In genomic region chr9:33374634-33375237, GRCh38 we compare ENCODE assay signal across 9 cellular contexts. TPM values are rescaled to one million over a fixed set of nuclear protein-coding genes. Genes with fewer than 3 reads are reported as not detected.
DNase-seq lines count a peak whose midpoint lies in the region; ATAC-seq, FAIRE-seq and TF ChIP-seq lines count a peak whose summit lies in the region.
"Had no signal": no experiment of that assay in that cellular context is flagged by ENCODE, and none has a peak within 500 bp of the region (broad histone marks: within the 10 kb centered on the region; RNA-seq: fewer than 3 reads in every experiment).

No MANE protein-coding gene starts in this region.

- no peaks in the 10 kb centered on the region for H3K9me3 ChIP-seq in CD4-positive, alpha-beta memory T cell (ENCODE audit: control insufficient read depth in 1 of 2, low read length in 2 of 2)
- no peaks in the 10 kb centered on the region for H3K9me3 ChIP-seq in astrocyte (ENCODE audit: insufficient read depth, low read depth, low read length)

- TF ChIP-seq POLR2A in NB4 (IDR thresholded peaks at IDR 0.05; ENCODE audit: extremely low read depth, insufficient read length), result no peak

- peak overlapping the region in 2 of 8 donors; percentile 11 to 17 for H3K4me3 Mint-ChIP-seq in CD4-positive, alpha-beta memory T cell
- H3K4me3 Mint-ChIP-seq in astrocyte (ENCODE audit: unreplicated experiment), result no peak overlapping the region
- H3K4me3 Mint-ChIP-seq: T-helper 1 cell treated with Interleukin-12 subunit alpha and Interleukin-12 subunit beta and Interleukin-4 antibody, amounts not matched to agents 30 μg/mL and 1 μg/mL, for 36 hours had no signal

- no peak for FAIRE-seq in astrocyte (lab: Jason Lieb, UNC)

- intact Hi-C loops in CD4-positive, alpha-beta memory T cell (cut with micrococcal nuclease), result loop anchor here (1.0 to 2.0 kb wide), 5 partner anchors 41 to 348 kb away; partner anchors contain the start of gene AQP3
- intact Hi-C loops in sciatic nerve (cut with DNase I), result no loop called here

- no peaks in the 10 kb centered on the region for H3K79me2 ChIP-seq in astrocyte (ENCODE audit: insufficient read depth, low read length)

- CTCF ChIA-PET in CD4-positive, alpha-beta memory T cell (lab: Charles Lee; ENCODE audit: partially characterized antibody), result interaction anchor here (0.8 to 7.2 kb wide), 34 partner anchors 8 to 348 kb away, joined by 3 to 120 read pairs (median 4); partner anchors contain the start of genes ANKRD18B, AQP3, NFX1 and NOL6

- TF ChIP-seq CTCF in NB4 (IDR thresholded peaks at IDR 0.05; ENCODE audit: low read depth, low read length) (peak; percentile 99), astrocyte (IDR thresholded peaks at IDR 0.05; ENCODE audit: insufficient read depth, low read depth, low read length) (peak; percentile 94)

- H3K27me3 Mint-ChIP-seq in CD4-positive, alpha-beta memory T cell, result no peaks in the 10 kb centered on the region
- no peaks in the 10 kb centered on the region for H3K27me3 Mint-ChIP-seq in astrocyte (ENCODE audit: low read depth, unreplicated experiment)

- H3K9me3 Mint-ChIP-seq in CD4-positive, alpha-beta memory T cell, result no peaks in the 10 kb centered on the region
- H3K9me3 Mint-ChIP-seq in astrocyte (ENCODE audit: unreplicated experiment), result no peaks in the 10 kb centered on the region
- H3K9me3 Mint-ChIP-seq: T-helper 1 cell treated with Interleukin-12 subunit alpha and Interleukin-12 subunit beta and Interleukin-4 antibody, amounts not matched to agents 30 μg/mL and 1 μg/mL, for 36 hours had no signal

- peak overlapping the region; percentile 11 for H3K9ac ChIP-seq in astrocyte (ENCODE audit: low read length)

- H4K20me1 ChIP-seq in astrocyte (ENCODE audit: insufficient read depth, low read length), result no peaks in the 10 kb centered on the region

- ATAC-seq in GM21529 (IDR thresholded peaks at IDR 0.05; ENCODE audit: unreplicated experiment) (peak; percentile 66), sciatic nerve (peak; percentile 91), GM18502 (IDR thresholded peaks at IDR 0.05; ENCODE audit: poor library complexity, unreplicated experiment) (no peak)

- H3K4me2 ChIP-seq in astrocyte (ENCODE audit: low read length), result peak overlapping the region; percentile 67

- H3K4me1 Mint-ChIP-seq in CD4-positive, alpha-beta memory T cell, result peaks cover 0 to 7% (median 5%) of the 10 kb centered on the region in 4 donors
- peaks cover 8% of the 10 kb centered on the region for H3K4me1 Mint-ChIP-seq in astrocyte (ENCODE audit: low read depth, unreplicated experiment)

- peaks cover 11% of the 10 kb centered on the region for H3K36me3 ChIP-seq in CD4-positive, alpha-beta memory T cell (ENCODE audit: insufficient read depth, low read length)
- H3K36me3 ChIP-seq in astrocyte (ENCODE audit: insufficient read depth, low read length), result peaks cover 12% of the 10 kb centered on the region

- H3K27ac Mint-ChIP-seq in CD4-positive, alpha-beta memory T cell, result peak overlapping the region in 5 of 7 donors; percentile 38 to 74 (median 66)
- peak overlapping the region; percentile 5 for H3K27ac Mint-ChIP-seq in astrocyte (ENCODE audit: unreplicated experiment)
- H3K27ac Mint-ChIP-seq: T-helper 1 cell treated with Interleukin-12 subunit alpha and Interleukin-12 subunit beta and Interleukin-4 antibody, amounts not matched to agents 30 μg/mL and 1 μg/mL, for 36 hours had no signal

- peaks cover 3% of the 10 kb centered on the region for H3K4me1 ChIP-seq in CD4-positive, alpha-beta memory T cell (ENCODE audit: insufficient read depth, low read length)
- H3K4me1 ChIP-seq in astrocyte (ENCODE audit: insufficient read depth, low read length), result peaks cover 5% of the 10 kb centered on the region

- POLR2A ChIA-PET in CD4-positive, alpha-beta memory T cell (lab: Charles Lee; ENCODE audit: partially characterized antibody), result interaction anchor here (1.0 to 3.2 kb wide), 6 partner anchors 41 to 99 kb away, joined by 3 to 13 read pairs (median 5); partner anchors contain the start of genes AQP3 and NOL6

- H3K27me3 ChIP-seq in CD4-positive, alpha-beta memory T cell (ENCODE audit: insufficient read depth, low read length), result no peaks in the 10 kb centered on the region
- H3K27me3 ChIP-seq in astrocyte (ENCODE audit: insufficient read depth, low read length), result no peaks in the 10 kb centered on the region

- peak; percentile 61 to 71 (median 67) for DNase-seq in CD4-positive, alpha-beta memory T cell
- DNase-seq in NB4 (ENCODE audit: low read depth) (peak; percentile 88), T-helper 22 cell (ENCODE audit: low read depth) (peak; percentile 25), astrocyte (ENCODE audit: low read depth) (peak; percentile 39), hepatic stellate cell (ENCODE audit: low spot score) (peak; percentile 80), sciatic nerve (ENCODE audit: low spot score) (peak; percentile 83)

- H3K4me3 ChIP-seq in CD4-positive, alpha-beta memory T cell (ENCODE audit: low read length in 2 of 2), result no peak overlapping the region
- H3K4me3 ChIP-seq in NB4 (ENCODE audit: low read depth, low read length) (no peak overlapping the region), astrocyte (ENCODE audit: insufficient read depth, low read depth, low read length) (no peak overlapping the region)

- peaks cover 8 to 28% of the 10 kb centered on the region in 2 donors for H3K36me3 Mint-ChIP-seq in CD4-positive, alpha-beta memory T cell
- H3K36me3 Mint-ChIP-seq in astrocyte (ENCODE audit: low read depth, unreplicated experiment), result peaks cover 3% of the 10 kb centered on the region

- no peak overlapping the region for H3K27ac ChIP-seq in CD4-positive, alpha-beta memory T cell (ENCODE audit: low read depth, low read length)
- H3K27ac ChIP-seq in astrocyte (ENCODE audit: low read depth, low read length), result no peak overlapping the region

- no peak overlapping the region for H2AFZ ChIP-seq in astrocyte (ENCODE audit: low read depth, low read length)

RNA-seq across cellular contexts. Expression of gene AQP7, which starts 27.6 kb away (rescaled TPM):
- under 1 TPM in 1 of 2 experiments, not detected in 1; 0.81 TPM for total RNA-seq in CD4-positive, alpha-beta memory T cell
- polyA plus RNA-seq in CD4-positive, alpha-beta memory T cell, result under 1 TPM in 1 of 2 donors, not detected in 1; 0.30 TPM
- 0.65 and 1.9 TPM in 2 replicates for total RNA-seq in astrocyte
- 36.7 TPM for total RNA-seq in sciatic nerve

Comparison
In these comparisons a context has a peak if more than half of its experiments do, and no peak if none do; other contexts are left out.
1. DNase-seq: peak in every context shown above with its lines; median percentile 88 in NB4; 83 in sciatic nerve; 80 in hepatic stellate cell; 67 in CD4-positive, alpha-beta memory T cell; 39 in astrocyte; 25 in T-helper 22 cell.
2. RNA of gene AQP7, which starts 27.6 kb away (total RNA-seq): 36.7 TPM in sciatic nerve (single experiment); 0.65 to 1.9 TPM in astrocyte and 0.81 TPM in CD4-positive, alpha-beta memory T cell; every median in the first group is over 10 times any median in the second.